Comparison of ENCODE assay signal across 2 cellular contexts in genomic region chr15:30420723-30421122, GRCh38. TPM values are rescaled to one million over a fixed set of nuclear protein-coding genes. Genes with fewer than 3 reads are reported as not detected.
"Had no signal": no experiment of that assay in that cellular context is flagged by ENCODE, and none has a peak within 500 bp of the region (broad histone marks: within the 10 kb centered on the region; RNA-seq: fewer than 3 reads in every experiment).

No MANE protein-coding gene starts in this region.

RNA-seq across cellular contexts. Expression of gene GOLGA8R, which starts 6.7 kb away (rescaled TPM):
- total RNA-seq: ascending aorta had no signal

RNA-seq across cellular contexts. Expression of gene CHRFAM7A, which starts 27.4 kb away (rescaled TPM):
- total RNA-seq: activated B cell treated with CpG ODN at 0.5 μM for 24 hours had no signal
